Comparison of ENCODE assay signal across 26 cellular contexts in genomic region chrX:27675493-27675892, GRCh38.
DNase-seq lines count a peak whose midpoint lies in the region; ATAC-seq and TF ChIP-seq lines count a peak whose summit lies in the region.
"Had no signal": no experiment of that assay in that cellular context is flagged by ENCODE, and none has a peak within 500 bp of the region (broad histone marks: within the 10 kb centered on the region; RNA-seq: fewer than 3 reads in every experiment).

No MANE protein-coding gene starts in this region.

- peak; percentile 14 for DNase-seq in NCI-H82 (lab: John Stamatoyannopoulos, UW)
- no peak for DNase-seq in NCI-H82 treated with DMSO at 0.1 percent for 48 hours (lab: John Stamatoyannopoulos, UW; ENCODE audit: unreplicated experiment)
- DNase-seq in amniotic epithelial cell (ENCODE audit: low read depth): peak; percentile 67
- DNase-seq in fibroblast of pulmonary artery (ENCODE audit: low read depth): peak; percentile 75
- no peak for DNase-seq in germinal center (ENCODE audit: low spot score)
- no peak for DNase-seq in BE2C
- DNase-seq in OCI-M1 (lab: John Stamatoyannopoulos, UW): no peak
- DNase-seq: activated CD4-positive, alpha-beta T cell treated with anti-CD3 and anti-CD28 coated beads, Interleukin-2, amount 50 U/mL, for 48 hours; amniotic stem cell; C1 segment of cervical spinal cord; GF-D8; GOT3; hypothalamus; islet precursor cell; KBM-7; NCI-H1694 treated with DMSO at 0.1 percent for 48 hours; NCI-H446 treated with DMSO at 0.1 percent for 48 hours; nucleus accumbens; Peyer's patch; right cardiac atrium; stimulated activated CD4-positive, alpha-beta T cell treated with anti-CD3 and anti-CD28 coated beads, Interleukin-15, amount 100 ng/mL, for 24 hours; T-helper 2 cell; upper lobe of right lung had no signal

- no peaks in the 10 kb centered on the region for H3K27me3 ChIP-seq in BE2C
- H3K27me3 ChIP-seq: Peyer's patch, upper lobe of right lung had no signal

- H3K4me3 ChIP-seq in fibroblast of pulmonary artery (replicated peaks; ENCODE audit: low read depth, low read length) (no peak overlapping the region), BE2C (ENCODE audit: low read depth, low read length) (no peak overlapping the region)
- H3K4me3 ChIP-seq: A549, Peyer's patch, SK-N-MC, upper lobe of right lung had no signal

- H3K9me3 ChIP-seq in BE2C: no peaks in the 10 kb centered on the region
- H3K9me3 ChIP-seq: A549, Peyer's patch, upper lobe of right lung had no signal

- no peaks in the 10 kb centered on the region for H3K4me1 ChIP-seq in BE2C
- H3K4me1 ChIP-seq: A549, Peyer's patch, upper lobe of right lung had no signal

- no peak for ATAC-seq in GM19395 (IDR thresholded peaks at IDR 0.05; ENCODE audit: unreplicated experiment)
- ATAC-seq: A549, right cardiac atrium, upper lobe of right lung had no signal

- H3K36me3 ChIP-seq in BE2C: no peaks in the 10 kb centered on the region
- H3K36me3 ChIP-seq: Peyer's patch, upper lobe of right lung had no signal

- TF ChIP-seq CTCF in fibroblast of pulmonary artery (IDR thresholded peaks at IDR 0.05; ENCODE audit: low read length, missing control alignments) (no peak), BE2C (IDR thresholded peaks at IDR 0.05; ENCODE audit: low read depth, low read length) (no peak)

Comparison
In these comparisons a context has a peak if more than half of its experiments do, and no peak if none do; other contexts are left out.
1. DNase-seq: peak in NCI-H82 (single experiment), amniotic epithelial cell (single experiment) and fibroblast of pulmonary artery (single experiment); none in NCI-H82 treated with DMSO at 0.1 percent for 48 hours (single experiment), germinal center (single experiment), BE2C (single experiment) and OCI-M1 (single experiment).